ENCODE assay signal across 10 cellular contexts in genomic region chr5:139181835-139182452, GRCh38. TPM values are rescaled to one million over a fixed set of nuclear protein-coding genes. Genes with fewer than 3 reads are reported as not detected.
A peak's percentile ranks its signal among the peaks of the same experiment; 100 is the strongest.
DNase-seq lines count a peak whose midpoint lies in the region; ATAC-seq and TF ChIP-seq lines count a peak whose summit lies in the region.
"Had no signal": no experiment of that assay in that cellular context is flagged by ENCODE, and none has a peak within 500 bp of the region (broad histone marks: within the 10 kb centered on the region; RNA-seq: fewer than 3 reads in every experiment).

No MANE protein-coding gene starts in this region.

- TF ChIP-seq CTCF in natural killer cell (IDR thresholded peaks at IDR 0.05), result no peak

- H3K27ac Mint-ChIP-seq in natural killer cell treated with Interleukin-12 subunit alpha and Interleukin-12 subunit beta and Interleukin-15 and Interleukin-18, amount 100 ng/mL, for 72 hours, result no peak overlapping the region
- no peak overlapping the region for H3K27ac Mint-ChIP-seq in natural killer cell
- H3K27ac Mint-ChIP-seq in stimulated activated effector memory CD8-positive, alpha-beta T cell treated with anti-CD3 and anti-CD28 coated beads, Interleukin-12 subunit alpha, Interleukin-12 subunit beta, amount 100 ng/mL, for 72 hours, result no peak overlapping the region
- H3K27ac Mint-ChIP-seq: CD4-positive, CD25-positive, alpha-beta regulatory T cell had no signal

- peak; percentile 18 to 61 for ATAC-seq in natural killer cell treated with Interleukin-12 subunit alpha and Interleukin-12 subunit beta and Interleukin-15 and Interleukin-18, amount 100 ng/mL, for 72 hours
- ATAC-seq in natural killer cell (no peak), GM21528 (IDR thresholded peaks at IDR 0.05; ENCODE audit: low FRiP score, unreplicated experiment) (no peak), HG02885 (IDR thresholded peaks at IDR 0.05; ENCODE audit: poor library complexity, unreplicated experiment) (no peak)
- no peak for ATAC-seq in stimulated activated effector memory CD8-positive, alpha-beta T cell treated with anti-CD3 and anti-CD28 coated beads, Interleukin-12 subunit alpha, Interleukin-12 subunit beta, amount 100 ng/mL, for 72 hours

- no peaks in the 10 kb centered on the region for H3K9me3 Mint-ChIP-seq in natural killer cell treated with Interleukin-12 subunit alpha and Interleukin-12 subunit beta and Interleukin-15 and Interleukin-18, amount 100 ng/mL, for 72 hours
- H3K9me3 Mint-ChIP-seq in natural killer cell, result no peaks in the 10 kb centered on the region
- no peaks in the 10 kb centered on the region for H3K9me3 Mint-ChIP-seq in stimulated activated effector memory CD8-positive, alpha-beta T cell treated with anti-CD3 and anti-CD28 coated beads, Interleukin-12 subunit alpha, Interleukin-12 subunit beta, amount 100 ng/mL, for 72 hours
- H3K9me3 Mint-ChIP-seq: CD4-positive, CD25-positive, alpha-beta regulatory T cell had no signal

- intact Hi-C loops in natural killer cell (cut with micrococcal nuclease), result no loop called here

- DNase-seq in natural killer cell treated with Interleukin-12 subunit alpha and Interleukin-12 subunit beta and Interleukin-15 and Interleukin-18, amount 100 ng/mL, for 72 hours (ENCODE audit: low spot score), result no peak
- DNase-seq in natural killer cell (no peak), amniotic epithelial cell (ENCODE audit: low read depth) (peak; percentile 78), islet precursor cell (peak; percentile 69)
- DNase-seq in activated T-cell treated with anti-CD3 and anti-CD28 coated beads, Interleukin-2, amount 50 U/mL, for 1 hour, result no peak
- no peak for DNase-seq in stimulated activated effector memory CD8-positive, alpha-beta T cell treated with anti-CD3 and anti-CD28 coated beads, Interleukin-12 subunit alpha, Interleukin-12 subunit beta, amount 100 ng/mL, for 72 hours (ENCODE audit: low spot score in 2 of 2)
- DNase-seq: CD4-positive, CD25-positive, alpha-beta regulatory T cell; NCI-H1930 had no signal

- H3K4me1 Mint-ChIP-seq in natural killer cell treated with Interleukin-12 subunit alpha and Interleukin-12 subunit beta and Interleukin-15 and Interleukin-18, amount 100 ng/mL, for 72 hours (ENCODE audit: low read depth in 2 of 2), result peaks cover 32 to 34% of the 10 kb centered on the region in 2 donors
- peaks cover 37 to 44% of the 10 kb centered on the region in 2 donors for H3K4me1 Mint-ChIP-seq in natural killer cell
- H3K4me1 Mint-ChIP-seq in stimulated activated effector memory CD8-positive, alpha-beta T cell treated with anti-CD3 and anti-CD28 coated beads, Interleukin-12 subunit alpha, Interleukin-12 subunit beta, amount 100 ng/mL, for 72 hours, result peaks cover 33% of the 10 kb centered on the region

- H3K4me3 Mint-ChIP-seq in natural killer cell treated with Interleukin-12 subunit alpha and Interleukin-12 subunit beta and Interleukin-15 and Interleukin-18, amount 100 ng/mL, for 72 hours, result no peak overlapping the region
- no peak overlapping the region for H3K4me3 Mint-ChIP-seq in natural killer cell
- no peak overlapping the region for H3K4me3 Mint-ChIP-seq in stimulated activated effector memory CD8-positive, alpha-beta T cell treated with anti-CD3 and anti-CD28 coated beads, Interleukin-12 subunit alpha, Interleukin-12 subunit beta, amount 100 ng/mL, for 72 hours
- H3K4me3 Mint-ChIP-seq: CD4-positive, CD25-positive, alpha-beta regulatory T cell had no signal

- H3K27me3 Mint-ChIP-seq in natural killer cell treated with Interleukin-12 subunit alpha and Interleukin-12 subunit beta and Interleukin-15 and Interleukin-18, amount 100 ng/mL, for 72 hours, result no peaks in the 10 kb centered on the region
- H3K27me3 Mint-ChIP-seq in natural killer cell (ENCODE audit: low read depth in 2 of 2), result no peaks in the 10 kb centered on the region
- H3K27me3 Mint-ChIP-seq: CD4-positive, CD25-positive, alpha-beta regulatory T cell had no signal

- H3K36me3 Mint-ChIP-seq in natural killer cell treated with Interleukin-12 subunit alpha and Interleukin-12 subunit beta and Interleukin-15 and Interleukin-18, amount 100 ng/mL, for 72 hours, result no peaks in the 10 kb centered on the region
- H3K36me3 Mint-ChIP-seq in natural killer cell, result no peaks in the 10 kb centered on the region
- no peaks in the 10 kb centered on the region for H3K36me3 Mint-ChIP-seq in stimulated activated effector memory CD8-positive, alpha-beta T cell treated with anti-CD3 and anti-CD28 coated beads, Interleukin-12 subunit alpha, Interleukin-12 subunit beta, amount 100 ng/mL, for 72 hours

RNA-seq across cellular contexts. Expression of gene SIL1, which starts 16.2 kb away (rescaled TPM):
- total RNA-seq in natural killer cell treated with Interleukin-12 subunit alpha and Interleukin-12 subunit beta and Interleukin-15 and Interleukin-18, amount 100 ng/mL, for 72 hours, result 10 to 100 TPM; 33.1 to 34.6 TPM
- total RNA-seq in natural killer cell, result 10 to 100 TPM; 16.9 to 22.5 (median 22.4) TPM

Comparison
In these comparisons a context has a peak if more than half of its experiments do, and no peak if none do; other contexts are left out.
1. ATAC-seq: peak in natural killer cell treated with Interleukin-12 subunit alpha and Interleukin-12 subunit beta and Interleukin-15 and Interleukin-18, amount 100 ng/mL, for 72 hours (2 of 2); none in natural killer cell (0 of 3), GM21528 (single experiment), stimulated activated effector memory CD8-positive, alpha-beta T cell treated with anti-CD3 and anti-CD28 coated beads, Interleukin-12 subunit alpha, Interleukin-12 subunit beta, amount 100 ng/mL, for 72 hours (single experiment) and HG02885 (single experiment).
2. DNase-seq: peak in amniotic epithelial cell (single experiment) and islet precursor cell (single experiment); none in natural killer cell treated with Interleukin-12 subunit alpha and Interleukin-12 subunit beta and Interleukin-15 and Interleukin-18, amount 100 ng/mL, for 72 hours (single experiment), natural killer cell (single experiment), activated T-cell treated with anti-CD3 and anti-CD28 coated beads, Interleukin-2, amount 50 U/mL, for 1 hour (single experiment) and stimulated activated effector memory CD8-positive, alpha-beta T cell treated with anti-CD3 and anti-CD28 coated beads, Interleukin-12 subunit alpha, Interleukin-12 subunit beta, amount 100 ng/mL, for 72 hours (0 of 2).